27 cellular contexts compared by ENCODE assay signal in genomic region chr1:161408404-161409085, GRCh38. TPM values are rescaled to one million over a fixed set of nuclear protein-coding genes. Genes with fewer than 3 reads are reported as not detected.
"Had no signal": no experiment of that assay in that cellular context is flagged by ENCODE, and none has a peak within 500 bp of the region (broad histone marks: within the 10 kb centered on the region; RNA-seq: fewer than 3 reads in every experiment).

No MANE protein-coding gene starts in this region.

- DNase-seq: activated CD4-positive, alpha-beta T cell treated with anti-CD3 and anti-CD28 coated beads, Interleukin-2, amount 10 ng/mL, durations not matched to agents 7 days and 5 days; activated CD4-positive, CD25-positive, alpha-beta regulatory T cell; activated CD8-positive, alpha-beta T cell treated with anti-CD3 and anti-CD28 coated beads for 36 hours; activated gamma-delta T cell; activated naive CD4-positive, alpha-beta T cell treated with anti-CD3 and anti-CD28 coated beads for 36 hours; activated T-cell treated with anti-CD3 and anti-CD28 coated beads, Interleukin-2, amount 50 U/mL, for 24 hours; amygdala; brain microvascular endothelial cell; MG63; MV-4-11; NCI-H1092 treated with DMSO at 0.1 percent for 48 hours; NCI-H1417 treated with DMSO at 0.1 percent for 48 hours; NCI-H1694; NCI-H2029; NCI-H2107; NCI-H2171 treated with DMSO at 0.1 percent for 48 hours; NCI-H226; NCI-H526 treated with DMSO at 0.1 percent for 48 hours; NCI-H82; SHP77 treated with DMSO at 0.1 percent for 48 hours; T-cell; T-helper 2 cell; T1000 had no signal

- ATAC-seq: activated CD8-positive, alpha-beta T cell treated with anti-CD3 and anti-CD28 coated beads for 36 hours; T-cell had no signal

- H3K27ac ChIP-seq: brain microvascular endothelial cell, cardiac muscle cell had no signal

- H3K4me3 Mint-ChIP-seq: activated CD4-positive, alpha-beta T cell treated with anti-CD3 and anti-CD28 coated beads, Interleukin-2, amount 10 ng/mL, durations not matched to agents 7 days and 5 days; activated CD8-positive, alpha-beta T cell treated with anti-CD3 and anti-CD28 coated beads for 36 hours; activated naive CD4-positive, alpha-beta T cell treated with anti-CD3 and anti-CD28 coated beads for 36 hours; activated naive CD8-positive, alpha-beta T cell; T-cell had no signal

- H3K27me3 Mint-ChIP-seq: activated T-cell treated with anti-CD3 and anti-CD28 coated beads, Interleukin-2, amount 50 U/mL, for 24 hours had no signal

- H3K36me3 ChIP-seq: brain microvascular endothelial cell, cardiac muscle cell, MG63 had no signal

- H3K9me3 Mint-ChIP-seq: activated CD8-positive, alpha-beta T cell treated with anti-CD3 and anti-CD28 coated beads for 36 hours; activated naive CD4-positive, alpha-beta T cell treated with anti-CD3 and anti-CD28 coated beads for 36 hours; activated T-cell treated with anti-CD3 and anti-CD28 coated beads, Interleukin-2, amount 50 U/mL, for 24 hours; T-cell had no signal

- H3K27me3 ChIP-seq: brain microvascular endothelial cell, cardiac muscle cell, MG63 had no signal

- H3K4me3 ChIP-seq: cardiac muscle cell, MG63 had no signal

- H3K9me3 ChIP-seq: MG63 had no signal

RNA-seq across cellular contexts. Expression of gene CFAP126, which starts 40.9 kb away (rescaled TPM):
- total RNA-seq: activated CD4-positive, alpha-beta T cell treated with anti-CD3 and anti-CD28 coated beads, Interleukin-2, amount 10 ng/mL, durations not matched to agents 7 days and 5 days; activated CD8-positive, alpha-beta T cell treated with anti-CD3 and anti-CD28 coated beads for 36 hours; activated naive CD4-positive, alpha-beta T cell treated with anti-CD3 and anti-CD28 coated beads for 36 hours; cardiac muscle cell; NCI-H460; SK-MEL-5; T-cell had no signal
- polyA plus RNA-seq: cardiac muscle cell had no signal
